ENCODE assay signal across 23 cellular contexts in genomic region chr20:54515788-54516324, GRCh38. TPM values are rescaled to one million over a fixed set of nuclear protein-coding genes. Genes with fewer than 3 reads are reported as not detected.
"Had no signal": no experiment of that assay in that cellular context is flagged by ENCODE, and none has a peak within 500 bp of the region (broad histone marks: within the 10 kb centered on the region; RNA-seq: fewer than 3 reads in every experiment).

No MANE protein-coding gene starts in this region.

- H3K4me3 Mint-ChIP-seq: endodermal cell; memory B cell; naive B cell; nephron; stimulated activated naive B cell treated with anti-CD40 and anti-IgM and Interleukin-4, amounts not matched to agents 10 μg/mL and 1 μg/mL and 100 μg/mL, for 72 hours; stimulated activated naive CD8-positive, alpha-beta T cell treated with anti-CD3 and anti-CD28 coated beads, Interleukin-15, amount 100 ng/mL, for 72 hours had no signal

- DNase-seq: cerebellar nuclear complex; colonic mucosa; effector CD4-positive, alpha-beta T cell; endodermal cell; erythroblast; gastrocnemius medialis; heart right ventricle; left ventricle myocardium inferior; lower lobe of right lung; midbrain; naive B cell; occipital lobe; pancreas; retina; right lobe of liver; stimulated activated CD4-positive, alpha-beta T cell treated with anti-CD3 and anti-CD28 coated beads, Interleukin-4, amount 100 ng/mL, for 1 hour; stimulated activated naive B cell treated with anti-CD40 and anti-IgM and Interleukin-4, amounts not matched to agents 10 μg/mL and 1 μg/mL and 100 μg/mL, for 72 hours; stimulated activated naive CD8-positive, alpha-beta T cell treated with anti-CD3 and anti-CD28 coated beads, Interleukin-15, amount 100 ng/mL, for 72 hours; transverse colon had no signal

- H3K27me3 Mint-ChIP-seq: memory B cell; naive B cell; progenitor cell of endocrine pancreas; stimulated activated naive B cell treated with anti-CD40 and anti-IgM and Interleukin-4, amounts not matched to agents 10 μg/mL and 1 μg/mL and 100 μg/mL, for 72 hours; stimulated activated naive CD8-positive, alpha-beta T cell treated with anti-CD3 and anti-CD28 coated beads, Interleukin-15, amount 100 ng/mL, for 72 hours had no signal

- H3K36me3 Mint-ChIP-seq: memory B cell; naive B cell; stimulated activated naive B cell treated with anti-CD40 and anti-IgM and Interleukin-4, amounts not matched to agents 10 μg/mL and 1 μg/mL and 100 μg/mL, for 72 hours had no signal

- H3K27ac Mint-ChIP-seq: memory B cell; naive B cell; nephron; stimulated activated naive B cell treated with anti-CD40 and anti-IgM and Interleukin-4, amounts not matched to agents 10 μg/mL and 1 μg/mL and 100 μg/mL, for 72 hours; stimulated activated naive CD8-positive, alpha-beta T cell treated with anti-CD3 and anti-CD28 coated beads, Interleukin-15, amount 100 ng/mL, for 72 hours had no signal

- H3K4me1 Mint-ChIP-seq: endodermal cell; memory B cell; naive B cell; stimulated activated naive B cell treated with anti-CD40 and anti-IgM and Interleukin-4, amounts not matched to agents 10 μg/mL and 1 μg/mL and 100 μg/mL, for 72 hours; stimulated activated naive CD8-positive, alpha-beta T cell treated with anti-CD3 and anti-CD28 coated beads, Interleukin-15, amount 100 ng/mL, for 72 hours had no signal

- ATAC-seq: gastrocnemius medialis; heart right ventricle; lower lobe of right lung; pancreas; right lobe of liver; stimulated activated naive B cell treated with anti-CD40 and anti-IgM and Interleukin-4, amounts not matched to agents 10 μg/mL and 1 μg/mL and 100 μg/mL, for 72 hours; stimulated activated naive CD8-positive, alpha-beta T cell treated with anti-CD3 and anti-CD28 coated beads, Interleukin-15, amount 100 ng/mL, for 72 hours had no signal

RNA-seq across cellular contexts. Expression of gene DOK5, which starts 40.5 kb away (rescaled TPM):
- total RNA-seq: dermis microvascular lymphatic vessel endothelial cell had no signal
